9 cellular contexts compared by ENCODE assay signal in the genomic region with DNA sequence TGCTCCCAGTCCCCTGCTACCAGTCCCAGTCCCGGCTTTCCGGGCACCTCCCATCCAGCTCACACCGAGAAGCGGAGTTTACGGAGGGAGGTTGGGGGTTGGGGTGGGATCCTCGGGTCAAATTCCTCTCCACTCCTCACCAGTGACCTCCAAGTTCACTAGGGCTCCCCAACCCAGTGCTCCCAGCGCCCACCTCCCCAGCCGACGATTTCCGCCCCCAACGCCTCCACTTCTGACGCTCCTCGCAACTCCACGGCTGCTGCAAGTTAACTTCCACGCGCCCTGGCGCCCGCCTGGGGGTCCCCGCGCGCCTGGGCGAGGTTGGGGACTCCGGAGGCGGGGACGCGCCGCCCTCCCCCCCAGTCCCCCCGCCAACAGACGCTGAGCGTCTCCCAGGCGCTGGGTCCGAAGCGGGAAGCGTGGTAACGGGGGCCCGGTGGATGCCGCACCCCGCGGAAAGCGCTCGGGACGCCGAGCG. TPM values are rescaled to one million over a fixed set of nuclear protein-coding genes. Genes with fewer than 3 reads are reported as not detected.
DNase-seq lines count a peak whose midpoint lies in the region; ATAC-seq, FAIRE-seq and TF ChIP-seq lines count a peak whose summit lies in the region.
"Had no signal": no experiment of that assay in that cellular context is flagged by ENCODE, and none has a peak within 500 bp of the region (broad histone marks: within the 10 kb centered on the region; RNA-seq: fewer than 3 reads in every experiment).

No MANE protein-coding gene starts in this region.

- H2AFZ ChIP-seq in endothelial cell of umbilical vein (ENCODE audit: low read depth, low read length), result peak overlapping the region; percentile 41

- POLR2A ChIA-PET in endothelial cell of umbilical vein (lab: Charles Lee), result no interaction called here

- peak overlapping the region; percentile 60 for H3K27ac ChIP-seq in endothelial cell of umbilical vein (ENCODE audit: insufficient read depth, low read depth, low read length)
- peak overlapping the region; percentile 91 to 98 (median 94) for H3K27ac ChIP-seq in upper lobe of left lung
- H3K27ac ChIP-seq: 22Rv1 had no signal

- peaks cover 25% of the 10 kb centered on the region for H3K79me2 ChIP-seq in endothelial cell of umbilical vein (ENCODE audit: control insufficient read depth, insufficient read depth, low read length)

- TF ChIP-seq POLR2A in endothelial cell of umbilical vein (IDR thresholded peaks at IDR 0.05; ENCODE audit: low read depth, low read length) (no peak), upper lobe of left lung (IDR thresholded peaks at IDR 0.05) (no peak)

- intact Hi-C loops in endothelial cell of umbilical vein (cut with micrococcal nuclease), result no loop called here

- peak in 1 of 2 donors; percentile 56 for ATAC-seq in upper lobe of left lung (ENCODE audit: low FRiP score in 2 of 2)

- DNase-seq in DMS 273 (lab: John Stamatoyannopoulos, UW; ENCODE audit: unreplicated experiment) (peak; percentile 46), DMS 273 treated with DMSO at 0.1 percent for 48 hours (lab: John Stamatoyannopoulos, UW) (no peak), HT1080 (ENCODE audit: low read depth) (peak; percentile 21), endothelial cell of umbilical vein (ENCODE audit: low read depth, low spot score) (peak; percentile 23), myocyte (ENCODE audit: low read depth) (peak; percentile 37), upper lobe of left lung (peak in 1 of 2 donors; percentile 36), midbrain (lab: John Stamatoyannopoulos, UW) (no peak)
- peak; percentile 28 to 39 for DNase-seq in activated CD4-positive, alpha-beta T cell treated with anti-CD3 and anti-CD28 coated beads, Interleukin-2, amount 50 U/mL, for 4 hours

- no peak for FAIRE-seq in endothelial cell of umbilical vein (lab: Jason Lieb, UNC)

- WGBS in upper lobe of left lung, 2 donors, result 1% methylated on average over 14 to 24 of the region's 44 CpGs

- H3K4me1 ChIP-seq in endothelial cell of umbilical vein (ENCODE audit: control insufficient read depth, extremely low read depth, insufficient read depth, low read length) (peaks cover 41% of the 10 kb centered on the region), upper lobe of left lung (peaks cover 33 to 78% (median 43%) of the 10 kb centered on the region in 4 donors)

- CTCF ChIA-PET in endothelial cell of umbilical vein (lab: Charles Lee), result interaction anchor here (1.0 to 1.1 kb wide), 2 partner anchors 12 to 13 kb away, joined by 3 read pairs; no protein-coding TSS in a partner anchor

- H3K4me3 ChIP-seq in endothelial cell of umbilical vein (replicated peaks in 1 of 3; ENCODE audit: insufficient read depth in 1 of 3, low read depth in 1 of 3, low read length in 3 of 3) (peak overlapping the region; percentile 79 to 93 (median 82)), upper lobe of left lung (peak overlapping the region; percentile 85 to 99 (median 94))

- H3K27me3 ChIP-seq in endothelial cell of umbilical vein (ENCODE audit: control insufficient read depth in 2 of 2, insufficient read depth in 2 of 2, low read length in 2 of 2), result peaks cover under 1 to 4% of the 10 kb centered on the region in 2 experiments
- H3K27me3 ChIP-seq in upper lobe of left lung, result no peaks in the 10 kb centered on the region

- no peaks in the 10 kb centered on the region for H3K9me1 ChIP-seq in endothelial cell of umbilical vein (replicated peaks; ENCODE audit: control insufficient read depth, extremely low read depth, insufficient read depth, low read length)

- H4K20me1 ChIP-seq in endothelial cell of umbilical vein (replicated peaks; ENCODE audit: control insufficient read depth, extremely low read depth, insufficient read depth, low read length), result no peaks in the 10 kb centered on the region

- no peak for TF ChIP-seq EP300 in upper lobe of left lung (IDR thresholded peaks at IDR 0.05)

- H3K36me3 ChIP-seq in endothelial cell of umbilical vein (ENCODE audit: control insufficient read depth in 2 of 2, extremely low read depth in 1 of 2, insufficient read depth in 2 of 2, low read length in 2 of 2) (no peaks in the 10 kb centered on the region), upper lobe of left lung (no peaks in the 10 kb centered on the region)

- no TSS peak for BruUV-seq in endothelial cell of umbilical vein (replicated peaks; lab: Mats Ljungman, UMichigan)

- H3K4me2 ChIP-seq in endothelial cell of umbilical vein (ENCODE audit: insufficient read depth, low read length), result peak overlapping the region; percentile 75

- TF ChIP-seq CTCF in endothelial cell of umbilical vein (IDR thresholded peaks at IDR 0.05; ENCODE audit: extremely low read depth in 1 of 2, insufficient read depth in 1 of 2, low read depth in 1 of 2, low read length in 2 of 2) (no peak), upper lobe of left lung (IDR thresholded peaks at IDR 0.05) (no peak)

- peak overlapping the region; percentile 70 for H3K9ac ChIP-seq in endothelial cell of umbilical vein (replicated peaks; ENCODE audit: extremely low read depth, insufficient read depth, low read length)

- dilution Hi-C loops in endothelial cell of umbilical vein (cut with MboI; ENCODE audit: extremely low pct_ligation_motif_present, low sequenced_read_pairs), result no loop called here

- H3K9me3 ChIP-seq in endothelial cell of umbilical vein (replicated peaks; ENCODE audit: control insufficient read depth, insufficient read depth, low read length), result no peaks in the 10 kb centered on the region
- no peaks in the 10 kb centered on the region for H3K9me3 ChIP-seq in upper lobe of left lung

TF ChIP-seq in endothelial cell of umbilical vein, 7 proteins besides CTCF, POLR2A, EP300 and RAD21:
- TF ChIP-seq FOS (IDR thresholded peaks at IDR 0.05; ENCODE audit: borderline replicate concordance, insufficient read depth, low read length) (no peak), GATA2 (IDR thresholded peaks at IDR 0.05; ENCODE audit: insufficient read depth, insufficient read length, low read depth, low read length) (no peak), POLR2AphosphoS5 (IDR thresholded peaks at IDR 0.05; ENCODE audit: insufficient read depth, low read depth, low read length) (no peak), EZH2 (IDR thresholded peaks at IDR 0.05; ENCODE audit: borderline replicate concordance, low read depth, low read length, severe bottlenecking) (no peak), MYC (IDR thresholded peaks at IDR 0.05; ENCODE audit: low read depth, low read length) (no peak), JUN (IDR thresholded peaks at IDR 0.05; ENCODE audit: borderline replicate concordance, insufficient read depth, insufficient read length, low read depth) (no peak)
- TF ChIP-seq, protein P1, sequence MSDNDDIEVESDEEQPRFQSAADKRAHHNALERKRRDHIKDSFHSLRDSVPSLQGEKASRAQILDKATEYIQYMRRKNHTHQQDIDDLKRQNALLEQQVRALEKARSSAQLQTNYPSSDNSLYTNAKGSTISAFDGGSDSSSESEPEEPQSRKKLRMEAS (IDR thresholded peaks at IDR 0.05; ENCODE audit: insufficient read depth, insufficient read length), result no peak
TF ChIP-seq in endothelial cell of umbilical vein: peak in this region for 0.

RNA-seq across cellular contexts. Expression of a gene that starts 0.5 kb away (rescaled TPM):
- total RNA-seq in HT1080 (2014; rRNA removed; shearing (Covaris generic)), result 42.6 and 50.1 TPM in 2 replicates
- polyA plus RNA-seq in HT1080 (2015; cell fraction: cytosol; rRNA removed), result 39.2 and 40.2 TPM in 2 replicates
- 22.5 and 28.3 TPM in 2 replicates for polyA plus RNA-seq in HT1080 (2015; cell fraction: nucleus; rRNA removed)
- 48.4 and 49.4 TPM in 2 replicates for total RNA-seq in endothelial cell of umbilical vein
- 121 and 137 TPM in 2 replicates for polyA plus RNA-seq in endothelial cell of umbilical vein
- 62.1 and 76.6 TPM in 2 replicates for polyA plus RNA-seq in endothelial cell of umbilical vein (2011; cell fraction: cytosol; rRNA removed)
- 57.8 and 61.9 TPM in 2 replicates for polyA plus RNA-seq in endothelial cell of umbilical vein (2011; cell fraction: nucleus; rRNA removed)
- 29.7 and 39.1 TPM in 2 replicates for polyA plus RNA-seq in endothelial cell of umbilical vein (2012)
- 73.8 and 99.0 TPM in 2 replicates for polyA minus RNA-seq in endothelial cell of umbilical vein
- polyA minus RNA-seq in endothelial cell of umbilical vein (2011; cell fraction: cytosol; rRNA and poly(A)+ RNA removed), result 7.9 TPM
- polyA minus RNA-seq in endothelial cell of umbilical vein (2011; cell fraction: nucleus; rRNA and poly(A)+ RNA removed), result 57.6 and 61.9 TPM in 2 replicates
- total RNA-seq in myocyte, result 36.6 and 39.2 TPM in 2 replicates
- polyA plus RNA-seq in myocyte (2012), result 87.4 TPM
- 100 to 1,000 TPM in 2 of 6 donors, 10 to 100 TPM in 4; 50.5 to 253 (median 95.8) TPM for total RNA-seq in upper lobe of left lung

RNA-seq across cellular contexts. Expression of a gene that starts 28.4 kb away (rescaled TPM):
- not detected in 2 replicates for total RNA-seq in HT1080 (2014; rRNA removed; shearing (Covaris generic))
- polyA plus RNA-seq in HT1080 (2015; cell fraction: cytosol; rRNA removed), result not detected in 2 replicates
- not detected in 2 replicates for polyA plus RNA-seq in HT1080 (2015; cell fraction: nucleus; rRNA removed)
- total RNA-seq in endothelial cell of umbilical vein (not detected in 2 replicates), myocyte (not detected in 2 replicates), upper lobe of left lung (under 1 TPM in 2 of 6 donors, not detected in 4; 0.26 to 0.81 TPM)
- polyA plus RNA-seq in endothelial cell of umbilical vein, result not detected in 2 replicates
- not detected in 2 replicates for polyA plus RNA-seq in endothelial cell of umbilical vein (2011; cell fraction: cytosol; rRNA removed)
- not detected in 2 replicates for polyA plus RNA-seq in endothelial cell of umbilical vein (2011; cell fraction: nucleus; rRNA removed)
- not detected in 2 replicates for polyA plus RNA-seq in endothelial cell of umbilical vein (2012)
- polyA minus RNA-seq in endothelial cell of umbilical vein, result not detected in 2 replicates
- polyA minus RNA-seq in endothelial cell of umbilical vein (2011; cell fraction: cytosol; rRNA and poly(A)+ RNA removed), result not detected
- polyA minus RNA-seq in endothelial cell of umbilical vein (2011; cell fraction: nucleus; rRNA and poly(A)+ RNA removed), result not detected in 2 replicates
- 0.16 TPM for polyA plus RNA-seq in myocyte (2012)

RNA-seq across cellular contexts. Expression of a gene that starts 32.4 kb away (rescaled TPM):
- not detected in 2 replicates for total RNA-seq in HT1080 (2014; rRNA removed; shearing (Covaris generic))
- not detected in 2 replicates for polyA plus RNA-seq in HT1080 (2015; cell fraction: cytosol; rRNA removed)
- polyA plus RNA-seq in HT1080 (2015; cell fraction: nucleus; rRNA removed), result not detected in 2 replicates
- total RNA-seq in endothelial cell of umbilical vein (not detected in 2 replicates), myocyte (not detected in 2 replicates), upper lobe of left lung (not detected)
- polyA plus RNA-seq in endothelial cell of umbilical vein, result not detected in 2 replicates
- polyA plus RNA-seq in endothelial cell of umbilical vein (2011; cell fraction: cytosol; rRNA removed), result not detected in 2 replicates
- polyA plus RNA-seq in endothelial cell of umbilical vein (2011; cell fraction: nucleus; rRNA removed), result not detected in 2 replicates
- not detected in 2 replicates for polyA plus RNA-seq in endothelial cell of umbilical vein (2012)
- not detected in 2 replicates for polyA minus RNA-seq in endothelial cell of umbilical vein
- not detected for polyA minus RNA-seq in endothelial cell of umbilical vein (2011; cell fraction: cytosol; rRNA and poly(A)+ RNA removed)
- polyA minus RNA-seq in endothelial cell of umbilical vein (2011; cell fraction: nucleus; rRNA and poly(A)+ RNA removed), result not detected in 2 replicates
- not detected for polyA plus RNA-seq in myocyte (2012)

Comparison
In these comparisons a context has a peak if more than half of its experiments do, and no peak if none do; other contexts are left out.
1. DNase-seq: peak in DMS 273 (single experiment), HT1080 (single experiment), activated CD4-positive, alpha-beta T cell treated with anti-CD3 and anti-CD28 coated beads, Interleukin-2, amount 50 U/mL, for 4 hours (2 of 2), endothelial cell of umbilical vein (single experiment) and myocyte (single experiment); none in DMS 273 treated with DMSO at 0.1 percent for 48 hours (single experiment) and midbrain (single experiment).